In genomic region chr16:7278636-7279035, GRCh38 we compare ENCODE assay signal across 30 cellular contexts. TPM values are rescaled to one million over a fixed set of nuclear protein-coding genes. Genes with fewer than 3 reads are reported as not detected.
"Had no signal": no experiment of that assay in that cellular context is flagged by ENCODE, and none has a peak within 500 bp of the region (broad histone marks: within the 10 kb centered on the region; RNA-seq: fewer than 3 reads in every experiment).

No MANE protein-coding gene starts in this region.

- H3K36me3 ChIP-seq: ascending aorta, cardiac muscle cell had no signal

- H3K27ac ChIP-seq: ascending aorta, cardiac muscle cell, VCaP had no signal

- H3K9me3 ChIP-seq: ascending aorta had no signal

- H3K27me3 ChIP-seq: ascending aorta, cardiac muscle cell had no signal

- H3K4me3 ChIP-seq: ascending aorta, cardiac muscle cell had no signal

- DNase-seq: activated B cell treated with CpG ODN at 0.5 μM for 24 hours; activated CD4-positive, alpha-beta memory T cell treated with anti-CD3 and anti-CD28 coated beads, Interleukin-2, amount 10 ng/mL, durations not matched to agents 7 days and 5 days; activated CD4-positive, alpha-beta T cell treated with anti-CD3 and anti-CD28 coated beads for 1 hour; activated CD4-positive, alpha-beta T cell treated with anti-CD3 and anti-CD28 coated beads for 36 hours; activated CD4-positive, alpha-beta T cell treated with anti-CD3 and anti-CD28 coated beads for 48 hours; activated CD4-positive, alpha-beta T cell treated with anti-CD3 and anti-CD28 coated beads, Interleukin-2, amount 10 ng/mL, durations not matched to agents 7 days and 5 days; activated CD4-positive, alpha-beta T cell treated with anti-CD3 and anti-CD28 coated beads, Interleukin-2, amount 50 U/mL, for 48 hours; activated CD8-positive, alpha-beta memory T cell treated with anti-CD3 and anti-CD28 coated beads for 24 hours; activated CD8-positive, alpha-beta memory T cell treated with anti-CD3 and anti-CD28 coated beads, Interleukin-2, amount 10 ng/mL, durations not matched to agents 7 days and 5 days; activated CD8-positive, alpha-beta memory T cell treated with anti-CD3 and anti-CD28 coated beads, Interleukin-2, amount 50 U/mL, for 48 hours; activated CD8-positive, alpha-beta T cell treated with anti-CD3 and anti-CD28 coated beads, Interleukin-2, amount 10 ng/mL, durations not matched to agents 7 days and 5 days; activated effector memory CD4-positive, alpha-beta T cell treated with Interleukin-2 at 50 U/mL for 16 hours; activated gamma-delta T cell; activated naive CD4-positive, alpha-beta T cell treated with anti-CD3 and anti-CD28 coated beads, Interleukin-2, amount 10 ng/mL, durations not matched to agents 7 days and 5 days; activated naive CD4-positive, alpha-beta T cell treated with Interleukin-2 at 50 U/mL for 16 hours; activated naive CD8-positive, alpha-beta T cell treated with anti-CD3 and anti-CD28 coated beads, Interleukin-2, amount 10 ng/mL, durations not matched to agents 7 days and 5 days; activated naive CD8-positive, alpha-beta T cell treated with anti-CD3 and anti-CD28 coated beads, Interleukin-2, amount 50 U/mL, for 24 hours; activated T-cell treated with anti-CD3 and anti-CD28 coated beads, Interleukin-2, amount 50 U/mL, for 24 hours; activated T-cell treated with anti-CD3 and anti-CD28 coated beads, Interleukin-2, amount 50 U/mL, for 48 hours; amygdala; anterior cingulate cortex; T-helper 1 cell; T-helper 2 cell; T-helper 9 cell had no signal

- H3K4me1 ChIP-seq: ascending aorta had no signal

RNA-seq across cellular contexts. Expression of gene RBFOX1, which starts 54.0 kb away (rescaled TPM):
- total RNA-seq: activated B cell treated with CpG ODN at 0.5 μM for 24 hours; activated CD4-positive, alpha-beta memory T cell treated with anti-CD3 and anti-CD28 coated beads, Interleukin-2, amount 10 ng/mL, durations not matched to agents 7 days and 5 days; activated CD4-positive, alpha-beta T cell treated with anti-CD3 and anti-CD28 coated beads for 36 hours; activated CD4-positive, alpha-beta T cell treated with anti-CD3 and anti-CD28 coated beads, Interleukin-2, amount 10 ng/mL, durations not matched to agents 7 days and 5 days; activated CD8-positive, alpha-beta memory T cell treated with anti-CD3 and anti-CD28 coated beads, Interleukin-2, amount 10 ng/mL, durations not matched to agents 7 days and 5 days; activated CD8-positive, alpha-beta T cell treated with anti-CD3 and anti-CD28 coated beads, Interleukin-2, amount 10 ng/mL, durations not matched to agents 7 days and 5 days; activated naive CD8-positive, alpha-beta T cell treated with anti-CD3 and anti-CD28 coated beads, Interleukin-2, amount 10 ng/mL, durations not matched to agents 7 days and 5 days; activated T-helper 2 cell treated with anti-CD3 and anti-CD28 coated beads, Interferon-gamma antibody, Interleukin-2, Interleukin-4, amounts not matched to agents 10 μg/mL and 5 μg/mL and 100 μg/mL, durations not matched to agents 14 hours and 24 hours and 36 hours; ascending aorta; bronchial epithelial cell; chondrocyte had no signal
